Comparison of ENCODE assay signal across 1 cellular context in the genomic region with DNA sequence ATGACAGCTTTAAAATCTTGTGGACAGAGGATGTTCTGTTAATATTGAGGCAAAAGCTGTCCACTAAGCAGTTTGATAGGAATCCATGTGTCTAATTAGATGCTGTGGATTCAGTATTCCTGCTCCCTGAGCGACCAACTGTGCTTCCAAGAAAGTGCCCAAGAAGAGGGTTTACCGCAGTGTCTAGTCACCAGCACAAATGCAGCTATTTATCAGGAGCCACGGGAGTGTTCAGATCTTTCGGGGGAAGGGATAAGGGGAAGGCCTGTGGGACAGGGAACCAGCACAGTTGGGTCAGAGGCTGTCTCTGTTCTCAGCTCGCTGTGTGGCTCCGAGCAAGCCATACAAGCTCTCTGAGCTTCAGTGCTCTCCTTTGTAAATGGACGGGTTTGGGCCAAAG.
TF ChIP-seq lines count a peak whose summit lies in the region.

No MANE protein-coding gene starts in this region.

TF ChIP-seq in H1, 55 proteins besides CTCF, POLR2A, EP300 and RAD21 (continued from another document):
- TF ChIP-seq, protein P1, sequence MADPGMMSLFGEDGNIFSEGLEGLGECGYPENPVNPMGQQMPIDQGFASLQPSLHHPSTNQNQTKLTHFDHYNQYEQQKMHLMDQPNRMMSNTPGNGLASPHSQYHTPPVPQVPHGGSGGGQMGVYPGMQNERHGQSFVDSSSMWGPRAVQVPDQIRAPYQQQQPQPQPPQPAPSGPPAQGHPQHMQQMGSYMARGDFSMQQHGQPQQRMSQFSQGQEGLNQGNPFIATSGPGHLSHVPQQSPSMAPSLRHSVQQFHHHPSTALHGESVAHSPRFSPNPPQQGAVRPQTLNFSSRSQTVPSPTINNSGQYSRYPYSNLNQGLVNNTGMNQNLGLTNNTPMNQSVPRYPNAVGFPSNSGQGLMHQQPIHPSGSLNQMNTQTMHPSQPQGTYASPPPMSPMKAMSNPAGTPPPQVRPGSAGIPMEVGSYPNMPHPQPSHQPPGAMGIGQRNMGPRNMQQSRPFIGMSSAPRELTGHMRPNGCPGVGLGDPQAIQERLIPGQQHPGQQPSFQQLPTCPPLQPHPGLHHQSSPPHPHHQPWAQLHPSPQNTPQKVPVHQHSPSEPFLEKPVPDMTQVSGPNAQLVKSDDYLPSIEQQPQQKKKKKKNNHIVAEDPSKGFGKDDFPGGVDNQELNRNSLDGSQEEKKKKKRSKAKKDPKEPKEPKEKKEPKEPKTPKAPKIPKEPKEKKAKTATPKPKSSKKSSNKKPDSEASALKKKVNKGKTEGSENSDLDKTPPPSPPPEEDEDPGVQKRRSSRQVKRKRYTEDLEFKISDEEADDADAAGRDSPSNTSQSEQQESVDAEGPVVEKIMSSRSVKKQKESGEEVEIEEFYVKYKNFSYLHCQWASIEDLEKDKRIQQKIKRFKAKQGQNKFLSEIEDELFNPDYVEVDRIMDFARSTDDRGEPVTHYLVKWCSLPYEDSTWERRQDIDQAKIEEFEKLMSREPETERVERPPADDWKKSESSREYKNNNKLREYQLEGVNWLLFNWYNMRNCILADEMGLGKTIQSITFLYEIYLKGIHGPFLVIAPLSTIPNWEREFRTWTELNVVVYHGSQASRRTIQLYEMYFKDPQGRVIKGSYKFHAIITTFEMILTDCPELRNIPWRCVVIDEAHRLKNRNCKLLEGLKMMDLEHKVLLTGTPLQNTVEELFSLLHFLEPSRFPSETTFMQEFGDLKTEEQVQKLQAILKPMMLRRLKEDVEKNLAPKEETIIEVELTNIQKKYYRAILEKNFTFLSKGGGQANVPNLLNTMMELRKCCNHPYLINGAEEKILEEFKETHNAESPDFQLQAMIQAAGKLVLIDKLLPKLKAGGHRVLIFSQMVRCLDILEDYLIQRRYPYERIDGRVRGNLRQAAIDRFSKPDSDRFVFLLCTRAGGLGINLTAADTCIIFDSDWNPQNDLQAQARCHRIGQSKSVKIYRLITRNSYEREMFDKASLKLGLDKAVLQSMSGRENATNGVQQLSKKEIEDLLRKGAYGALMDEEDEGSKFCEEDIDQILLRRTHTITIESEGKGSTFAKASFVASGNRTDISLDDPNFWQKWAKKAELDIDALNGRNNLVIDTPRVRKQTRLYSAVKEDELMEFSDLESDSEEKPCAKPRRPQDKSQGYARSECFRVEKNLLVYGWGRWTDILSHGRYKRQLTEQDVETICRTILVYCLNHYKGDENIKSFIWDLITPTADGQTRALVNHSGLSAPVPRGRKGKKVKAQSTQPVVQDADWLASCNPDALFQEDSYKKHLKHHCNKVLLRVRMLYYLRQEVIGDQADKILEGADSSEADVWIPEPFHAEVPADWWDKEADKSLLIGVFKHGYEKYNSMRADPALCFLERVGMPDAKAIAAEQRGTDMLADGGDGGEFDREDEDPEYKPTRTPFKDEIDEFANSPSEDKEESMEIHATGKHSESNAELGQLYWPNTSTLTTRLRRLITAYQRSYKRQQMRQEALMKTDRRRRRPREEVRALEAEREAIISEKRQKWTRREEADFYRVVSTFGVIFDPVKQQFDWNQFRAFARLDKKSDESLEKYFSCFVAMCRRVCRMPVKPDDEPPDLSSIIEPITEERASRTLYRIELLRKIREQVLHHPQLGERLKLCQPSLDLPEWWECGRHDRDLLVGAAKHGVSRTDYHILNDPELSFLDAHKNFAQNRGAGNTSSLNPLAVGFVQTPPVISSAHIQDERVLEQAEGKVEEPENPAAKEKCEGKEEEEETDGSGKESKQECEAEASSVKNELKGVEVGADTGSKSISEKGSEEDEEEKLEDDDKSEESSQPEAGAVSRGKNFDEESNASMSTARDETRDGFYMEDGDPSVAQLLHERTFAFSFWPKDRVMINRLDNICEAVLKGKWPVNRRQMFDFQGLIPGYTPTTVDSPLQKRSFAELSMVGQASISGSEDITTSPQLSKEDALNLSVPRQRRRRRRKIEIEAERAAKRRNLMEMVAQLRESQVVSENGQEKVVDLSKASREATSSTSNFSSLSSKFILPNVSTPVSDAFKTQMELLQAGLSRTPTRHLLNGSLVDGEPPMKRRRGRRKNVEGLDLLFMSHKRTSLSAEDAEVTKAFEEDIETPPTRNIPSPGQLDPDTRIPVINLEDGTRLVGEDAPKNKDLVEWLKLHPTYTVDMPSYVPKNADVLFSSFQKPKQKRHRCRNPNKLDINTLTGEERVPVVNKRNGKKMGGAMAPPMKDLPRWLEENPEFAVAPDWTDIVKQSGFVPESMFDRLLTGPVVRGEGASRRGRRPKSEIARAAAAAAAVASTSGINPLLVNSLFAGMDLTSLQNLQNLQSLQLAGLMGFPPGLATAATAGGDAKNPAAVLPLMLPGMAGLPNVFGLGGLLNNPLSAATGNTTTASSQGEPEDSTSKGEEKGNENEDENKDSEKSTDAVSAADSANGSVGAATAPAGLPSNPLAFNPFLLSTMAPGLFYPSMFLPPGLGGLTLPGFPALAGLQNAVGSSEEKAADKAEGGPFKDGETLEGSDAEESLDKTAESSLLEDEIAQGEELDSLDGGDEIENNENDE (IDR thresholded peaks at IDR 0.05; ENCODE audit: insufficient replicate concordance, low read length), result no peak
- TF ChIP-seq SP1 (IDR thresholded peaks at IDR 0.05; ENCODE audit: low read depth, low read length), result no peak
